In the genomic region with DNA sequence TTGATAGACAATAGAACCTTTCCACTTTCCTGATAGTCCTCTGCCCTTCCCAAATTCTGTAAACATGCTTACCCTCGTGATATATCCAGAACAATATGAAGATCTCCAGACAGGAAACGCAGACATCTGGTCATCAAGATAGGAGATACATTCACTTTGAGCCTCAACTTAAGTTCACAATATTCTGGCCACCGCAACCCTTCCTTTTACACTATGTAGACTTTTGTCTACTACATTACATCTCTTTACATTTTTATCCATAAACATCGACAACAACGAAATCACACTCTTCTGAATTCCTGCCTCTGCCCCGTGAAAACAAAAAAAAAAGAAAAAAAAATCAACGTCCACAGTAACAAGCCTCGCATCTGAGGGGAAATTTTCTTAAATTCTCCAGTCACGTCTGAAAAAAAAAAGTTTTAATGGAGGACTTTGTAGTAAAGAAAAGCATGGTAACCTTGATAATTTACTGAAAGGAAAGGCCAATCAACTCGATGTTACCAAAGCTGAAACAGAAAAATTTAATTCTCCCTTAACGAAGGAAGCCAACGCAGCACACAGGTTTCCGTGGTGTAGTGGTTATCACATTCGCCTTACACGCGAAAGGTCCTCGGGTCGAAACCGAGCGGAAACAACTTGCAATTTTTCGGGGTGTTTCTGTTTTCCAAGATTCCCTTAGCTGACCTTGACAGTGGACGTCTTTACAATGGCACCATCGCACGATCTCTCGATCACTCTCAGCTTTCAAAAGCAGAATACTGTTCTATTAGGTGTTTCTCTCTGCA, we compare ENCODE assay signal across 13 cellular contexts. TPM values are rescaled to one million over a fixed set of nuclear protein-coding genes. Genes with fewer than 3 reads are reported as not detected.
DNase-seq lines count a peak whose midpoint lies in the region; ATAC-seq, FAIRE-seq and TF ChIP-seq lines count a peak whose summit lies in the region.
"Had no signal": no experiment of that assay in that cellular context is flagged by ENCODE, and none has a peak within 500 bp of the region (broad histone marks: within the 10 kb centered on the region; RNA-seq: fewer than 3 reads in every experiment).

No MANE protein-coding gene starts in this region.

- H2AFZ ChIP-seq in GM23338 = no peak overlapping the region

- H3K27me3 ChIP-seq in GM23338 (ENCODE audit: insufficient read depth) (peaks cover 76% of the 10 kb centered on the region), iPS DF 6.9 (ENCODE audit: control insufficient read depth, insufficient read depth, low read length) (peaks cover 1% of the 10 kb centered on the region; the same call in 1 of the 2 replicates)

- no peaks in the 10 kb centered on the region for H3K9me2 ChIP-seq in GM23338 (ENCODE audit: insufficient read depth)

- TF ChIP-seq EP300 in A549 (IDR thresholded peaks at IDR 0.05) = no peak

- no peaks in the 10 kb centered on the region for H3K79me2 ChIP-seq in GM23338 (replicated peaks; ENCODE audit: insufficient read depth)

- peak; percentile 50 to 69 for ATAC-seq in A549
- ATAC-seq in GM23338 = peak; percentile 34

- H3K4me3 Mint-ChIP-seq in GM23338 = peak overlapping the region; percentile 84

- FAIRE-seq in A549 (lab: Jason Lieb, UNC) = no peak

- no peaks in the 10 kb centered on the region for H4K20me1 ChIP-seq in GM23338 (replicated peaks; ENCODE audit: insufficient read depth)

- H3K4me1 ChIP-seq in A549 (peaks cover 26% of the 10 kb centered on the region; the same call in 2 of the 3 replicates), GM23338 (ENCODE audit: insufficient read depth) (peaks cover 22% of the 10 kb centered on the region), iPS DF 6.9 (ENCODE audit: control insufficient read depth, insufficient read depth, low read length) (peaks cover 2% of the 10 kb centered on the region; the same call in 1 of the 2 replicates)

- no peak for TF ChIP-seq CTCF in A549 (IDR thresholded peaks at IDR 0.05)
- TF ChIP-seq CTCF in GM23338 (conservative IDR thresholded peaks at IDR 0.05; ENCODE audit: low read depth in 2 of 2) = no peak
- no peak for TF ChIP-seq CTCF in WI38 (IDR thresholded peaks at IDR 0.05; ENCODE audit: low read depth, low read length)

- peak overlapping the region; percentile 22 to 45; a peak in 2 of 6 replicates for H3K27ac ChIP-seq in A549
- H3K27ac ChIP-seq in GM23338 (ENCODE audit: low read depth) = no peak overlapping the region
- no peak overlapping the region for H3K27ac ChIP-seq in iPS DF 6.9 (ENCODE audit: low read length)
- H3K27ac ChIP-seq: thoracic aorta had no signal

- no peak overlapping the region for H3K27ac Mint-ChIP-seq in GM23338

- H3K4me3 ChIP-seq in A549 (peak overlapping the region; percentile 36), GM23338 (peak overlapping the region; percentile 65), WI38 (ENCODE audit: low read depth, low read length) (peak overlapping the region; percentile 31), iPS DF 6.9 (ENCODE audit: low read length) (peak overlapping the region; percentile 60; the same call in 1 of the 2 replicates)
- H3K4me3 ChIP-seq: thoracic aorta had no signal

- peaks cover 77% of the 10 kb centered on the region for H3K27me3 Mint-ChIP-seq in GM23338 (ENCODE audit: insufficient read depth, low read depth, poor library complexity)

- TF ChIP-seq POLR2A in A549 (IDR thresholded peaks at IDR 0.05; ENCODE audit: low read length) = no peak

- H3K4me1 Mint-ChIP-seq in GM23338 = peaks cover 36% of the 10 kb centered on the region

- WGBS in A549 (ENCODE audit: missing lambda C conversion rate) = 16% methylated on average over 25 of the region's 25 CpGs
- WGBS in iPS DF 6.9 (ENCODE audit: insufficient coverage, insufficient read length) = 100% methylated on average over 4 of the region's 25 CpGs

- H3K36me3 Mint-ChIP-seq in GM23338 (ENCODE audit: low read depth) = no peaks in the 10 kb centered on the region

- no peaks in the 10 kb centered on the region for H3K36me3 ChIP-seq in GM23338 (ENCODE audit: insufficient read depth)
- H3K36me3 ChIP-seq in iPS DF 6.9 (ENCODE audit: control insufficient read depth, insufficient read depth, low read length) = no peaks in the 10 kb centered on the region
- H3K36me3 ChIP-seq: thoracic aorta had no signal

- H3K9me3 Mint-ChIP-seq in GM23338 = peaks cover 15% of the 10 kb centered on the region; the same call in 2 of the 3 replicates

- no peak for TF ChIP-seq RAD21 in A549 (conservative IDR thresholded peaks at IDR 0.05 in 1 of 2, IDR thresholded peaks at IDR 0.05 in 1 of 2)

- no peaks in the 10 kb centered on the region; the same call in 1 of the 2 replicates for H3F3A ChIP-seq in GM23338 (replicated peaks; ENCODE audit: low read depth)

- DNase-seq in A549 (ENCODE audit: low read depth in 1 of 2, low spot score in 1 of 2) = peak in 1 of 2 experiments; percentile 78
- peak; percentile 71 for DNase-seq in GM23338 (ENCODE audit: low spot score)
- DNase-seq in iPS DF 6.9 (ENCODE audit: low read depth, low spot score) = no peak
- no peak for DNase-seq in SHP77 (lab: John Stamatoyannopoulos, UW)
- DNase-seq in SKM-1 (lab: John Stamatoyannopoulos, UW; ENCODE audit: unreplicated experiment) = no peak
- no peak for DNase-seq in HT-29 (ENCODE audit: low spot score)
- no peak for DNase-seq in putamen (ENCODE audit: low spot score)
- DNase-seq: C1 segment of cervical spinal cord; stimulated activated CD4-positive, alpha-beta T cell treated with anti-CD3 and anti-CD28 coated beads, Interleukin-1b, Interleukin-23, amount 100 ng/mL, for 48 hours had no signal

- peak overlapping the region; percentile 77 for H3K4me2 ChIP-seq in A549
- peak overlapping the region; percentile 71 for H3K4me2 ChIP-seq in GM23338

- POLR2A ChIA-PET in A549 (lab: Yijun Ruan, JAX) = interaction anchor here (0.9 kb wide), 1 partner anchor 448 kb away, joined by 3 read pairs; no protein-coding TSS in a partner anchor

- H3K9me3 ChIP-seq in A549 (no peaks in the 10 kb centered on the region), iPS DF 6.9 (ENCODE audit: control insufficient read depth, insufficient read depth, low read length) (no peaks in the 10 kb centered on the region)
- H3K9me3 ChIP-seq: thoracic aorta had no signal

- CTCF ChIA-PET in A549 (lab: Yijun Ruan, JAX) = no interaction called here

TF ChIP-seq in A549, 52 proteins besides CTCF, POLR2A, EP300 and RAD21:
- TF ChIP-seq, protein P1, sequence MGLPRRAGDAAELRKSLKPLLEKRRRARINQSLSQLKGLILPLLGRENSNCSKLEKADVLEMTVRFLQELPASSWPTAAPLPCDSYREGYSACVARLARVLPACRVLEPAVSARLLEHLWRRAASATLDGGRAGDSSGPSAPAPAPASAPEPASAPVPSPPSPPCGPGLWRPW (IDR thresholded peaks at IDR 0.05) = no peak
- TF ChIP-seq CEBPB (IDR thresholded peaks at IDR 0.05) = no peak
- peak; percentile 19; the same call in 1 of the 2 replicates for TF ChIP-seq MAX (IDR thresholded peaks at IDR 0.05)
- TF ChIP-seq SREBF2 (IDR thresholded peaks at IDR 0.05) = peak; percentile 52

TF ChIP-seq in GM23338, 12 proteins besides CTCF, POLR2A, EP300 and RAD21 (continues in another document):
- no peak for TF ChIP-seq POLR2AphosphoS5 (IDR thresholded peaks at IDR 0.05; ENCODE audit: low read depth)
- no peak for TF ChIP-seq ZNF114 (CRISPR knock-in tag; IDR thresholded peaks at IDR 0.05)
- no peak for TF ChIP-seq REST (IDR thresholded peaks at IDR 0.05; ENCODE audit: unreplicated experiment)
- TF ChIP-seq ZNF331 (CRISPR knock-in tag; IDR thresholded peaks at IDR 0.05; ENCODE audit: low read depth) = no peak
- TF ChIP-seq EZH2phosphoT487 (IDR thresholded peaks at IDR 0.05; ENCODE audit: unreplicated experiment) = no peak

RNA-seq across cellular contexts. Expression of gene POM121L2, which starts 21.8 kb away (rescaled TPM):
- 0.09 TPM in 1 of 2 replicates, not detected in the other for polyA plus RNA-seq in A549 (2011; rRNA removed)
- polyA plus RNA-seq in A549 (2012; cell fraction: cytosol; rRNA removed) = not detected in 2 replicates
- polyA plus RNA-seq in A549 (2012; cell fraction: nucleus; rRNA removed) = not detected in 2 replicates
- not detected in 3 replicates for polyA plus RNA-seq in A549 (2017; fragmentation: RNase III; extraction: RNeasy Plus Mini Kit Qiagen cat#74134 plus additional on column Dnase treatment)
- polyA minus RNA-seq in A549 (2011; rRNA and poly(A)+ RNA removed) = 0.04 TPM in 1 of 2 replicates, not detected in the other
- 0.07 TPM in 1 of 2 replicates, not detected in the other for total RNA-seq in GM23338 (2014; rRNA removed; shearing (Covaris generic))
- 0.13 TPM in 1 of 2 replicates, not detected in the other for polyA plus RNA-seq in GM23338 (2016; fragmentation: Nextera tagmentation; extraction: Ambion mirVana)
- not detected in 2 replicates for total RNA-seq in HT-29 (2014; rRNA removed; shearing (Covaris generic))
- total RNA-seq: liver, M059J, thoracic aorta had no signal
- polyA plus RNA-seq: liver had no signal

RNA-seq across cellular contexts. Expression of gene PRSS16, which starts 42.8 kb away (rescaled TPM):
- polyA plus RNA-seq in A549 (2011; rRNA removed) (11.0 and 11.4 TPM in 2 replicates), A549 (2017; fragmentation: RNase III; extraction: RNeasy Plus Mini Kit Qiagen cat#74134 plus additional on column Dnase treatment) (3.1 to 3.9 TPM (median 3.7 TPM) in 3 replicates), GM23338 (2016; fragmentation: Nextera tagmentation; extraction: Ambion mirVana) (8.7 and 13.8 TPM in 2 replicates)
- polyA plus RNA-seq in A549 (2012; cell fraction: cytosol; rRNA removed) = 5.0 and 5.7 TPM in 2 replicates
- 3.7 and 4.4 TPM in 2 replicates for polyA plus RNA-seq in A549 (2012; cell fraction: nucleus; rRNA removed)
- 5.3 and 6.1 TPM in 2 replicates for polyA minus RNA-seq in A549 (2011; rRNA and poly(A)+ RNA removed)
- 11.8 and 13.8 TPM in 2 replicates for total RNA-seq in GM23338 (2014; rRNA removed; shearing (Covaris generic))
- total RNA-seq in HT-29 (2014; rRNA removed; shearing (Covaris generic)) = 3.9 and 6.0 TPM in 2 replicates
- total RNA-seq: thoracic aorta had no signal

Comparison
In these comparisons a context has a peak if more than half of its experiments do, and no peak if none do; other contexts are left out.
1. H3K27ac ChIP-seq: peak in A549 (2 of 2); none in GM23338 (single experiment) and iPS DF 6.9 (single experiment).
2. Peak in every context shown above with its lines, with median percentiles within 50 percentile points of each other: H3K4me3 ChIP-seq.